ENCODE assay signal across 10 cellular contexts in the genomic region with DNA sequence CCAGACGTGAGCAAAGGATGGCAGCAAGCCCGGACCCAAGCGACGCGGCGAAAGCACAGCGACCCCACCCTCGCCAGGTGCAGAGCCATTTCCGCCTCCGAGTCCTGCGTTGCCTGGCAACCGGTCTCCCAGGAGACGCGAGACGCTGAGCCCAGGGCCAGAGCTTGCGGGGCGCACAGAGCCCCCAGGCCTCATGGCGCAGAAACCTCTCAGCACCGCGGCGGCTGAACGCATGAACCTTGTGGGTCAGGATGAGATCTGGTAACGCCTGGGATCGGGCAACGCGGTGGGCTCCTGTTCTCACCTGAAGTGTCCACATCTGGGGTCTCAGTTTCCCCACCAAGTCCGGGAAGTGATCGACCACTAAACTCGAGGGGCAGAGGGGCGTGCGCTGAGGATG.
DNase-seq lines count a peak whose midpoint lies in the region; ATAC-seq and TF ChIP-seq lines count a peak whose summit lies in the region.
"Had no signal": no experiment of that assay in that cellular context is flagged by ENCODE, and none has a peak within 500 bp of the region (broad histone marks: within the 10 kb centered on the region; RNA-seq: fewer than 3 reads in every experiment).

No MANE protein-coding gene starts in this region.

- 39 to 52% methylated on average over 23 to 31 of the region's 31 CpGs for WGBS in testis, 2 donors

- H3K4me3 ChIP-seq in testis = peak overlapping the region in 1 of 2 donors; percentile 27

- H3K9me3 ChIP-seq in testis = no peaks in the 10 kb centered on the region
- H3K9me3 ChIP-seq: neutrophil had no signal

- no peaks in the 10 kb centered on the region for H3K27me3 ChIP-seq in testis

- TF ChIP-seq POLR2A in testis (IDR thresholded peaks at IDR 0.05) = no peak

- ATAC-seq in HG02938 (IDR thresholded peaks at IDR 0.05; ENCODE audit: unreplicated experiment) (no peak), GM21825 (IDR thresholded peaks at IDR 0.05; ENCODE audit: unreplicated experiment) (no peak)

- peaks cover 9% of the 10 kb centered on the region for H3K4me1 ChIP-seq in testis

- peak; percentile 4 for DNase-seq in activated CD4-positive, alpha-beta T cell treated with anti-CD3 and anti-CD28 coated beads for 48 hours
- DNase-seq in activated CD4-positive, alpha-beta T cell treated with anti-CD3 and anti-CD28 coated beads, Interleukin-2, amount 50 U/mL, for 48 hours = no peak
- peak; percentile 50 for DNase-seq in NCI-H2029 treated with DMSO at 0.1 percent for 48 hours (lab: John Stamatoyannopoulos, UW)
- peak; percentile 56 for DNase-seq in iPS DF 19.7 (ENCODE audit: low read depth, low spot score)
- peak; percentile 59 for DNase-seq in testis
- no peak for DNase-seq in SIG-M5 treated with dmso at 0.1 percent for 504 hours (lab: John Stamatoyannopoulos, UW; ENCODE audit: unreplicated experiment)
- DNase-seq: activated CD4-positive, alpha-beta memory T cell treated with anti-CD3 and anti-CD28 coated beads, Interleukin-2, amount 10 ng/mL, durations not matched to agents 7 days and 5 days had no signal

- TF ChIP-seq CTCF in testis (IDR thresholded peaks at IDR 0.05) = no peak

- intact Hi-C loops in testis (cut with DNase I; ENCODE audit: low total_unique reads) = no loop called here

- no peaks in the 10 kb centered on the region for H3K36me3 ChIP-seq in testis (ENCODE audit: low read depth, missing control alignments)
- H3K36me3 ChIP-seq: neutrophil had no signal

- H3K27ac ChIP-seq in testis = no peak overlapping the region
- H3K27ac ChIP-seq: neutrophil had no signal

Comparison
In these comparisons a context has a peak if more than half of its experiments do, and no peak if none do; other contexts are left out.
1. DNase-seq: peak in activated CD4-positive, alpha-beta T cell treated with anti-CD3 and anti-CD28 coated beads for 48 hours (single experiment), NCI-H2029 treated with DMSO at 0.1 percent for 48 hours (single experiment), iPS DF 19.7 (single experiment) and testis (single experiment); none in activated CD4-positive, alpha-beta T cell treated with anti-CD3 and anti-CD28 coated beads, Interleukin-2, amount 50 U/mL, for 48 hours (0 of 2) and SIG-M5 treated with dmso at 0.1 percent for 504 hours (single experiment).